ENCODE assay signal across 21 cellular contexts in genomic region chr22:39508393-39508792, GRCh38. TPM values are rescaled to one million over a fixed set of nuclear protein-coding genes. Genes with fewer than 3 reads are reported as not detected.
"Had no signal": no experiment of that assay in that cellular context is flagged by ENCODE, and none has a peak within 500 bp of the region (broad histone marks: within the 10 kb centered on the region; RNA-seq: fewer than 3 reads in every experiment).

No MANE protein-coding gene starts in this region.

- H3K36me3 ChIP-seq: uterus had no signal

- H3K4me1 ChIP-seq: prostate gland had no signal

- ATAC-seq: activated CD4-positive, alpha-beta T cell treated with anti-CD3 and anti-CD28 coated beads for 36 hours; heart right ventricle; WTC11 had no signal

- H3K27ac Mint-ChIP-seq: stimulated activated naive CD8-positive, alpha-beta T cell treated with anti-CD3 and anti-CD28 coated beads, Interleukin-15, Interleukin-2, amounts not matched to agents 100 ng/mL and 50 ng/mL, for 24 hours; WTC11 had no signal

- H3K4me3 Mint-ChIP-seq: activated CD4-positive, alpha-beta T cell treated with anti-CD3 and anti-CD28 coated beads for 36 hours; central memory CD8-positive, alpha-beta T cell; stimulated activated naive CD8-positive, alpha-beta T cell treated with anti-CD3 and anti-CD28 coated beads, Interleukin-15, Interleukin-2, amounts not matched to agents 100 ng/mL and 50 ng/mL, for 24 hours; WTC11 had no signal

- H3K27ac ChIP-seq: ascending aorta, esophagus squamous epithelium, left ventricle myocardium inferior, prostate gland, right atrium auricular region, suprapubic skin, transverse colon, uterus had no signal

- H3K9me3 ChIP-seq: ascending aorta, esophagus squamous epithelium, heart right ventricle, left ventricle myocardium inferior, prostate gland, right atrium auricular region, suprapubic skin, transverse colon, uterus had no signal

- H3K27me3 ChIP-seq: ascending aorta, esophagus squamous epithelium, heart right ventricle, right atrium auricular region, suprapubic skin, transverse colon, uterus had no signal

- H3K4me3 ChIP-seq: ascending aorta, esophagus squamous epithelium, heart right ventricle, left ventricle myocardium inferior, prostate gland, right atrium auricular region, suprapubic skin, transverse colon, uterus had no signal

- H3K9me3 Mint-ChIP-seq: central memory CD8-positive, alpha-beta T cell; stimulated activated naive CD8-positive, alpha-beta T cell treated with anti-CD3 and anti-CD28 coated beads, Interleukin-15, Interleukin-2, amounts not matched to agents 100 ng/mL and 50 ng/mL, for 24 hours; WTC11 had no signal

- H3K27me3 Mint-ChIP-seq: activated CD4-positive, alpha-beta T cell treated with anti-CD3 and anti-CD28 coated beads for 36 hours; central memory CD8-positive, alpha-beta T cell; stimulated activated naive CD8-positive, alpha-beta T cell treated with anti-CD3 and anti-CD28 coated beads, Interleukin-15, Interleukin-2, amounts not matched to agents 100 ng/mL and 50 ng/mL, for 24 hours had no signal

- DNase-seq: activated CD4-positive, alpha-beta T cell treated with anti-CD3 and anti-CD28 coated beads for 36 hours; activated CD4-positive, alpha-beta T cell treated with anti-CD3 and anti-CD28 coated beads, Interleukin-2, amount 50 U/mL, for 48 hours; activated CD8-positive, alpha-beta memory T cell treated with anti-CD3 and anti-CD28 coated beads, Interleukin-2, amount 50 U/mL, for 48 hours; activated naive CD4-positive, alpha-beta T cell; effector memory CD4-positive, alpha-beta T cell; esophagus squamous epithelium; heart right ventricle; kidney glomerular epithelial cell; left ventricle myocardium inferior; mammary epithelial cell; stimulated activated CD4-positive, alpha-beta T cell treated with anti-CD3 and anti-CD28 coated beads, Interleukin-2, amount 100 ng/mL, for 24 hours; transverse colon; uterus had no signal

- FAIRE-seq: TTC549 had no signal

RNA-seq across cellular contexts. Expression of gene MGAT3, which starts 51.6 kb away (rescaled TPM):
- polyA plus RNA-seq: mammary epithelial cell had no signal
